8 cellular contexts compared by ENCODE assay signal in genomic region chr20:63740501-63741353, GRCh38. TPM values are rescaled to one million over a fixed set of nuclear protein-coding genes. Genes with fewer than 3 reads are reported as not detected.
DNase-seq lines count a peak whose midpoint lies in the region; ATAC-seq and TF ChIP-seq lines count a peak whose summit lies in the region.

No MANE protein-coding gene starts in this region.

- H4K5ac ChIP-seq in H9 (ENCODE audit: insufficient read length, low read depth, low read length), result no peak overlapping the region

- TF ChIP-seq EP300 in upper lobe of left lung (IDR thresholded peaks at IDR 0.05), result no peak

- H3K79me2 ChIP-seq in H9 (ENCODE audit: insufficient read depth, low read length) (no peaks in the 10 kb centered on the region), fibroblast of lung (ENCODE audit: control insufficient read depth, insufficient read depth, low read length) (peaks cover 4% of the 10 kb centered on the region)

- no peak overlapping the region for H2BK5ac ChIP-seq in H9 (ENCODE audit: insufficient read length, low read length)

- H2BK120ac ChIP-seq in H9 (ENCODE audit: low read depth, low read length, poor library complexity, severe bottlenecking), result no peak overlapping the region

- H3K9me3 Mint-ChIP-seq in CD8-positive, alpha-beta T cell, result no peaks in the 10 kb centered on the region
- no peaks in the 10 kb centered on the region for H3K9me3 Mint-ChIP-seq in H9

- H3K79me1 ChIP-seq in H9 (ENCODE audit: insufficient read depth, low read depth, low read length, poor library complexity, severe bottlenecking), result no peaks in the 10 kb centered on the region

- H3K4me3 Mint-ChIP-seq in CD8-positive, alpha-beta T cell, result peak overlapping the region; percentile 75
- H3K4me3 Mint-ChIP-seq in H9, result peak overlapping the region; percentile 65 to 76

- H3K9ac ChIP-seq in H9 (ENCODE audit: extremely low read depth, insufficient read length, low read length) (no peak overlapping the region), fibroblast of lung (ENCODE audit: insufficient read depth, low read length) (peak overlapping the region; percentile 75), muscle layer of colon (ENCODE audit: low read length) (peak overlapping the region; percentile 33)

- H3K27me3 Mint-ChIP-seq in CD8-positive, alpha-beta T cell (ENCODE audit: low read depth), result no peaks in the 10 kb centered on the region
- H3K27me3 Mint-ChIP-seq in H9 (ENCODE audit: low read depth), result no peaks in the 10 kb centered on the region; the same call in 1 of the 2 replicates

- peak in 2 of 4 donors; percentile 45 to 59 for TF ChIP-seq POLR2A in upper lobe of left lung (IDR thresholded peaks at IDR 0.05)

- peaks cover 8% of the 10 kb centered on the region for H3K4me1 Mint-ChIP-seq in CD8-positive, alpha-beta T cell (ENCODE audit: low read depth)
- H3K4me1 Mint-ChIP-seq in H9, result peaks cover 0 to 2% of the 10 kb centered on the region in 2 experiments; a peak in 1 of 4 replicates

- no peak overlapping the region for H3K23ac ChIP-seq in H9 (ENCODE audit: insufficient read length, low read depth, low read length)

- POLR2A ChIA-PET in CD8-positive, alpha-beta T cell (lab: Charles Lee), result interaction anchor here (1.1 to 2.7 kb wide), 8 partner anchors 9 to 124 kb away, joined by 3 to 25 read pairs (median 6); partner anchors contain the start of genes ARFRP1, GMEB2, TNFRSF6B and TPD52L2

- no peak overlapping the region for H4K8ac ChIP-seq in H9 (replicated peaks; ENCODE audit: insufficient read length, low read depth, low read length)

- CTCF ChIA-PET in CD8-positive, alpha-beta T cell (lab: Charles Lee), result interaction anchor here (1.0 to 1.7 kb wide), 6 partner anchors 33 to 45 kb away, joined by 3 to 6 read pairs (median 4); partner anchors contain the start of genes ARFRP1 and ZGPAT

- H3T11ph ChIP-seq in H9 (ENCODE audit: low read length), result no peak overlapping the region

- peak overlapping the region; percentile 48 for H3K27ac ChIP-seq in CD8-positive, alpha-beta T cell (ENCODE audit: low read depth, low read length)
- H3K27ac ChIP-seq in H9 (ENCODE audit: insufficient read length, low read depth, low read length) (no peak overlapping the region), fibroblast of lung (ENCODE audit: insufficient read depth, low read length) (peak overlapping the region; percentile 72), muscle layer of colon (ENCODE audit: low read depth, low read length) (peak overlapping the region; percentile 99), upper lobe of left lung (peak overlapping the region; percentile 84 to 90 (median 84))

- DNase-seq in CD8-positive, alpha-beta T cell, result peak in 3 of 7 experiments; percentile 45 to 56 (median 46)
- DNase-seq in H9 (peak; percentile 83), NCI-H526 treated with DMSO at 0.1 percent for 48 hours (lab: John Stamatoyannopoulos, UW) (peak; percentile 68), fibroblast of lung (ENCODE audit: low read depth in 2 of 2) (peak; percentile 84 to 95), upper lobe of left lung (peak; percentile 94 to 98), NAMALWA (ENCODE audit: low spot score) (no peak)
- DNase-seq in activated T-cell treated with anti-CD3 and anti-CD28 coated beads, Interleukin-2, amount 50 U/mL, for 48 hours, result peak; percentile 56 to 62

- no peak overlapping the region for H4K91ac ChIP-seq in H9 (ENCODE audit: insufficient read length, low read depth, low read length)

- no peak overlapping the region for H2AK5ac ChIP-seq in H9 (ENCODE audit: insufficient read length, low read length)

- H4K20me1 ChIP-seq in H9 (ENCODE audit: control insufficient read depth, insufficient read depth, insufficient read length) (no peaks in the 10 kb centered on the region), fibroblast of lung (ENCODE audit: control insufficient read depth, extremely low read depth, insufficient read depth, low read length) (no peaks in the 10 kb centered on the region)

- WGBS in H9 (ENCODE audit: extremely low coverage, insufficient read length, low lambda C conversion rate), result no CpG with 5 or more reads among the region's 44 CpGs
- 2 to 11% methylated on average over 10 to 30 of the region's 44 CpGs for WGBS in upper lobe of left lung, 2 donors

- no peak overlapping the region for H3K4ac ChIP-seq in H9 (ENCODE audit: low read depth, low read length)

- TF ChIP-seq CTCF in CD8-positive, alpha-beta T cell (IDR thresholded peaks at IDR 0.05), result no peak
- no peak for TF ChIP-seq CTCF in H9 (conservative IDR thresholded peaks at IDR 0.05)
- no peak for TF ChIP-seq CTCF in fibroblast of lung (conservative IDR thresholded peaks at IDR 0.05 in 1 of 2, IDR thresholded peaks at IDR 0.05 in 1 of 2; ENCODE audit: low read depth in 1 of 2, low read length in 2 of 2)
- TF ChIP-seq CTCF in upper lobe of left lung (IDR thresholded peaks at IDR 0.05), result peak in 4 of 6 experiments; percentile 25 to 50 (median 32)

- 0 out of 2 replicates have a peak overlapping the region, but pooled peaks have one; percentile 6 for H3K14ac ChIP-seq in H9 (ENCODE audit: insufficient read depth, low read length)

- peaks cover 33% of the 10 kb centered on the region for H3K4me1 ChIP-seq in CD8-positive, alpha-beta T cell (ENCODE audit: insufficient read depth, low read length)
- no peaks in the 10 kb centered on the region for H3K4me1 ChIP-seq in H9 (ENCODE audit: insufficient read depth, low read length)
- peaks cover 8% of the 10 kb centered on the region for H3K4me1 ChIP-seq in fibroblast of lung (ENCODE audit: control insufficient read depth, extremely low read depth, insufficient read depth, low read length)
- peaks cover 18% of the 10 kb centered on the region for H3K4me1 ChIP-seq in muscle layer of colon (ENCODE audit: insufficient read depth, low read length)
- peaks cover 38 to 54% (median 42%) of the 10 kb centered on the region in 4 donors for H3K4me1 ChIP-seq in upper lobe of left lung

- peak overlapping the region; percentile 56 for H3K4me2 ChIP-seq in H9 (ENCODE audit: insufficient read depth, insufficient read length, low read length)
- H3K4me2 ChIP-seq in fibroblast of lung (ENCODE audit: extremely low read depth, insufficient read depth, low read length), result peak overlapping the region; percentile 90

- H3K36me3 ChIP-seq in CD8-positive, alpha-beta T cell (ENCODE audit: insufficient read depth, low read length), result peaks cover 4% of the 10 kb centered on the region
- H3K36me3 ChIP-seq in fibroblast of lung (ENCODE audit: control insufficient read depth, insufficient read depth, low read length) (peaks cover 18% of the 10 kb centered on the region), muscle layer of colon (ENCODE audit: insufficient read depth, low read length) (no peaks in the 10 kb centered on the region), upper lobe of left lung (peaks cover 7 to 47% (median 30%) of the 10 kb centered on the region in 4 donors)

- peak overlapping the region; percentile 68 for H3K4me3 ChIP-seq in CD8-positive, alpha-beta T cell (ENCODE audit: low read depth, low read length)
- H3K4me3 ChIP-seq in fibroblast of lung (replicated peaks in 1 of 4; ENCODE audit: control extremely low read depth in 1 of 4, insufficient read depth in 1 of 4, low read depth in 3 of 4, low read length in 4 of 4), result peak overlapping the region; percentile 65 to 74 (median 68)
- peak overlapping the region; percentile 65 to 80 for H3K4me3 ChIP-seq in muscle layer of colon (ENCODE audit: low read depth in 1 of 2, low read length in 2 of 2)
- H3K4me3 ChIP-seq in upper lobe of left lung, result peak overlapping the region; percentile 66 to 87 (median 83)

- H3K27ac Mint-ChIP-seq in CD8-positive, alpha-beta T cell, result no peak overlapping the region
- H3K27ac Mint-ChIP-seq in H9, result no peak overlapping the region

- no peak overlapping the region for H3K18ac ChIP-seq in H9 (ENCODE audit: insufficient read length, low read depth, low read length)

- H2BK20ac ChIP-seq in H9 (ENCODE audit: low read depth, low read length, poor library complexity, severe bottlenecking), result no peak overlapping the region

- H2BK12ac ChIP-seq in H9 (ENCODE audit: insufficient read length, low read depth, low read length), result no peak overlapping the region

- peaks cover 14% of the 10 kb centered on the region for H3K36me3 Mint-ChIP-seq in CD8-positive, alpha-beta T cell
- H3K36me3 Mint-ChIP-seq in H9 (ENCODE audit: insufficient read depth in 1 of 3, low read depth in 3 of 3), result peaks cover 0 to 17% (median 14%) of the 10 kb centered on the region in 3 experiments; a peak in 5 of 7 replicates

- no peaks in the 10 kb centered on the region for H3K9me3 ChIP-seq in CD8-positive, alpha-beta T cell (ENCODE audit: low read length)
- H3K9me3 ChIP-seq in H9 (ENCODE audit: control insufficient read depth, low read depth, low read length) (no peaks in the 10 kb centered on the region), fibroblast of lung (ENCODE audit: control insufficient read depth, insufficient read depth, low read depth, low read length) (no peaks in the 10 kb centered on the region), muscle layer of colon (ENCODE audit: low read length) (no peaks in the 10 kb centered on the region), upper lobe of left lung (no peaks in the 10 kb centered on the region)

- no peak overlapping the region for H2BK15ac ChIP-seq in H9 (ENCODE audit: low read depth, low read length)

- H3K27me3 ChIP-seq in CD8-positive, alpha-beta T cell (ENCODE audit: insufficient read depth, low read length), result no peaks in the 10 kb centered on the region
- H3K27me3 ChIP-seq in H9 (ENCODE audit: insufficient read depth, low read length), result no peaks in the 10 kb centered on the region
- no peaks in the 10 kb centered on the region for H3K27me3 ChIP-seq in fibroblast of lung (ENCODE audit: control insufficient read depth, insufficient read depth, low read length)
- no peaks in the 10 kb centered on the region for H3K27me3 ChIP-seq in muscle layer of colon (ENCODE audit: control insufficient read depth in 1 of 2, insufficient read depth in 2 of 2, low read length in 2 of 2)
- no peaks in the 10 kb centered on the region for H3K27me3 ChIP-seq in upper lobe of left lung

- no peak overlapping the region for H3K56ac ChIP-seq in H9 (ENCODE audit: insufficient read length, low read depth, low read length)

- no peak overlapping the region for H2AFZ ChIP-seq in H9 (ENCODE audit: low read length)
- H2AFZ ChIP-seq in fibroblast of lung (ENCODE audit: low read length), result peak overlapping the region; percentile 23

- ATAC-seq in CD8-positive, alpha-beta T cell, result no peak
- ATAC-seq in upper lobe of left lung (ENCODE audit: low FRiP score in 2 of 2), result peak; percentile 82 to 88

- intact Hi-C loops in CD8-positive, alpha-beta T cell (cut with DNase I, micrococcal nuclease), result no loop called here

- H3K23me2 ChIP-seq in H9 (ENCODE audit: insufficient read length, low read depth, low read length, poor library complexity, severe bottlenecking), result peaks cover 9% of the 10 kb centered on the region

RNA-seq across cellular contexts. Expression of gene SLC2A4RG, which starts 1.2 kb away (rescaled TPM):
- 10 to 100 TPM; 79.3 to 90.0 TPM for total RNA-seq in CD8-positive, alpha-beta T cell
- total RNA-seq in H9 (2021) (37.9 and 43.9 TPM in 2 replicates), fibroblast of lung (18.2 and 30.6 TPM in 2 replicates), upper lobe of left lung (100 to 1,000 TPM in 1 of 6 donors, 10 to 100 TPM in 5; 28.8 to 106 (median 71.9) TPM)
- 17.5 and 27.1 TPM in 2 replicates for polyA plus RNA-seq in fibroblast of lung
- 57.0 and 93.2 TPM in 2 replicates for polyA plus RNA-seq in fibroblast of lung (2012)
- polyA minus RNA-seq in fibroblast of lung (ENCODE audit: low replicate concordance), result 17.2 and 17.6 TPM in 2 replicates

RNA-seq across cellular contexts. Expression of gene LIME1, which starts 4.3 kb away (rescaled TPM):
- total RNA-seq in CD8-positive, alpha-beta T cell, result 100 to 1,000 TPM; 118 to 123 TPM
- total RNA-seq in H9 (2021), result 12.8 and 13.5 TPM in 2 replicates
- total RNA-seq in fibroblast of lung, result 1.5 and 3.5 TPM in 2 replicates
- polyA plus RNA-seq in fibroblast of lung, result 0.68 and 0.90 TPM in 2 replicates
- polyA plus RNA-seq in fibroblast of lung (2012), result 2.1 and 2.3 TPM in 2 replicates
- polyA minus RNA-seq in fibroblast of lung (ENCODE audit: low replicate concordance), result 0.41 TPM in 1 of 2 replicates, not detected in the other
- total RNA-seq in upper lobe of left lung, result 10 to 100 TPM; 12.4 to 51.3 (median 15.3) TPM

RNA-seq across cellular contexts. Expression of gene ZGPAT, which starts 32.9 kb away (rescaled TPM):
- total RNA-seq in CD8-positive, alpha-beta T cell, result 10 to 100 TPM; 25.5 to 25.7 TPM
- total RNA-seq in H9 (2021) (25.5 and 27.6 TPM in 2 replicates), fibroblast of lung (10.7 and 11.0 TPM in 2 replicates), upper lobe of left lung (10 to 100 TPM; 24.8 to 70.2 (median 36.8) TPM)
- 7.6 and 8.7 TPM in 2 replicates for polyA plus RNA-seq in fibroblast of lung
- 13.8 and 19.0 TPM in 2 replicates for polyA plus RNA-seq in fibroblast of lung (2012)
- 13.9 and 14.4 TPM in 2 replicates for polyA minus RNA-seq in fibroblast of lung (ENCODE audit: low replicate concordance)

RNA-seq across cellular contexts. Expression of gene ARFRP1, which starts 33.0 kb away (rescaled TPM):
- total RNA-seq in CD8-positive, alpha-beta T cell, result 10 to 100 TPM; 25.1 to 28.6 TPM
- total RNA-seq in H9 (2021) (39.5 and 42.7 TPM in 2 replicates), fibroblast of lung (24.7 and 35.0 TPM in 2 replicates), upper lobe of left lung (10 to 100 TPM; 26.8 to 56.4 (median 46.3) TPM)
- polyA plus RNA-seq in fibroblast of lung, result 32.2 and 34.6 TPM in 2 replicates
- polyA plus RNA-seq in fibroblast of lung (2012), result 36.3 and 40.1 TPM in 2 replicates
- polyA minus RNA-seq in fibroblast of lung (ENCODE audit: low replicate concordance), result 10.0 and 12.5 TPM in 2 replicates

RNA-seq across cellular contexts. Expression of gene TNFRSF6B, which starts 44.3 kb away (rescaled TPM):
- 1 to 10 TPM; 2.0 to 3.0 TPM for total RNA-seq in CD8-positive, alpha-beta T cell
- total RNA-seq in H9 (2021) (0.86 TPM in 1 of 2 replicates, not detected in the other), fibroblast of lung (6.7 and 35.2 TPM in 2 replicates), upper lobe of left lung (10 to 100 TPM; 13.8 to 34.8 (median 16.9) TPM)
- 3.8 and 5.7 TPM in 2 replicates for polyA plus RNA-seq in fibroblast of lung
- 4.9 and 14.5 TPM in 2 replicates for polyA plus RNA-seq in fibroblast of lung (2012)
- polyA minus RNA-seq in fibroblast of lung (ENCODE audit: low replicate concordance), result 1.9 and 2.9 TPM in 2 replicates

Comparison
In these comparisons a context has a peak if more than half of its experiments do, and no peak if none do; other contexts are left out.
1. CTCF ChIP-seq: peak in upper lobe of left lung (4 of 6); none in CD8-positive, alpha-beta T cell (single experiment), H9 (single experiment) and fibroblast of lung (0 of 2).
2. Peak in every context shown above with its lines, with median percentiles within 50 percentile points of each other: H3K4me3 ChIP-seq.